1 cellular context compared by ENCODE assay signal in the genomic region with DNA sequence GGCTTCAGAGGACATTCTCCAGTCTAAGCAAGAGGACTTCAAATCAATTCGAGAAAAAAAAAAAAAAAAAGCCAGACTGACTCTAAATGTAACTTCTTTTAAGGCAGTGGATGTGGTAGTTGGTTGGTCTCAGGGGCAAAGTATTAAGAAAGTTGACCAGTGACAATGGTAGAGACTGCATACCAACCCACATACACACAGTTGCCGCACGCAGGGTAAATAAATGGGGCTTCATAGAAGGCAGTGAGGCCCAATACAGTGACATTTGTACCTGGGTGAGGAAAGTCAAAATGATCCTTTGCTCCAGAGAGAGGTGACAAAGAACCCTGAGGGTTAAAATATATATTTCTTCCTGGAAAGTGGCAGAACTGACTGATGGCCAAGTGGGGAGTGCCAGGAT.
TF ChIP-seq lines count a peak whose summit lies in the region.

No MANE protein-coding gene starts in this region.

TF ChIP-seq in endothelial cell of umbilical vein, 7 proteins besides CTCF, POLR2A, EP300 and RAD21:
- no peak for TF ChIP-seq POLR2AphosphoS5 (IDR thresholded peaks at IDR 0.05; ENCODE audit: insufficient read depth, low read depth, low read length)
- TF ChIP-seq EZH2 (IDR thresholded peaks at IDR 0.05; ENCODE audit: borderline replicate concordance, low read depth, low read length, severe bottlenecking) = no peak
- TF ChIP-seq, protein P1, sequence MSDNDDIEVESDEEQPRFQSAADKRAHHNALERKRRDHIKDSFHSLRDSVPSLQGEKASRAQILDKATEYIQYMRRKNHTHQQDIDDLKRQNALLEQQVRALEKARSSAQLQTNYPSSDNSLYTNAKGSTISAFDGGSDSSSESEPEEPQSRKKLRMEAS (IDR thresholded peaks at IDR 0.05; ENCODE audit: insufficient read depth, insufficient read length) = no peak
